In the genomic region with DNA sequence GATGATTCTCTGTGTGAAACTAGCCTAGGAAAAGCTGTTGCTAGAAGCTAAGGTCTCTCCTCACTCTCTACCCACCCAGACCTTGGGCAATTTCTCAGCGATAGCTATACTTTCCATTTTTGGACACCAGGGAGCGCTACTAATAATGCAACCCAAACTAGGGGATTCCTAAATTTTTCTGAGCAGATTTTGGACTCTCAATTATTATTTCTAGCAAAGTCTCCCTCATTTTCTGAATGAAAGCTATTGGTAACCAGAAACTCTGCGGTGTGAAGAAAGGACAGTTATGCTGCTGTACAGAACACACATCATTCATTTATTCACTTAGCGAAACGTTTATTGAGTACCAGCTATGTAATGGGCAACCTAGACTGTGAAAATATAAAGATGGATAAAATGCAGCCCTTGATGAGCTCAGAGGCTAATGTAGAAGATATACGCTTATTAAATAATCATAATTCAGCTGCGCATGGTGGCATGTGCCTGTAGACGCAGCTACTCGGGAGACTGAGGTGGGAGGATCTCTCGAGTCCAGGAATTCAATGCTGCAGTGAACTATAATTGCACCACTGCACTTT, we compare ENCODE assay signal across 7 cellular contexts. TPM values are rescaled to one million over a fixed set of nuclear protein-coding genes. Genes with fewer than 3 reads are reported as not detected.
DNase-seq lines count a peak whose midpoint lies in the region; ATAC-seq and TF ChIP-seq lines count a peak whose summit lies in the region.

No MANE protein-coding gene starts in this region.

- ATAC-seq in HG02885 (IDR thresholded peaks at IDR 0.05; ENCODE audit: poor library complexity, unreplicated experiment), result peak; percentile 55
- ATAC-seq in upper lobe of right lung, result peak; percentile 86

- TF ChIP-seq CTCF in Peyer's patch (IDR thresholded peaks at IDR 0.05) (peak; percentile 43 to 77 (median 72)), brain microvascular endothelial cell (IDR thresholded peaks at IDR 0.05; ENCODE audit: low read depth, low read length, missing control alignments) (peak; percentile 75), upper lobe of right lung (IDR thresholded peaks at IDR 0.05) (peak; percentile 78)

- DNase-seq in ELR (ENCODE audit: low read depth), result peak; percentile 69
- DNase-seq in Peyer's patch, result peak in 1 of 3 donors; percentile 62
- peak; percentile 40 for DNase-seq in brain microvascular endothelial cell
- DNase-seq in left kidney (ENCODE audit: low read depth, low spot score), result peak; percentile 68
- no peak for DNase-seq in upper lobe of right lung
- DNase-seq in occipital lobe (lab: John Stamatoyannopoulos, UW), result no peak

- in situ Hi-C loops in brain microvascular endothelial cell (cut with HindIII; ENCODE audit: low pct_ligation_motif_present, low sequenced_read_pairs), result loop anchor here (25.0 kb wide), 1 partner anchor 213 kb away; no protein-coding TSS in a partner anchor

- no peak for TF ChIP-seq POLR2A in Peyer's patch (IDR thresholded peaks at IDR 0.05)

- no peak overlapping the region for H3K4me3 ChIP-seq in Peyer's patch
- no peak overlapping the region for H3K4me3 ChIP-seq in brain microvascular endothelial cell (ENCODE audit: low read depth, low read length)
- H3K4me3 ChIP-seq in upper lobe of right lung, result no peak overlapping the region

- H3K36me3 ChIP-seq in Peyer's patch (no peaks in the 10 kb centered on the region), brain microvascular endothelial cell (replicated peaks) (no peaks in the 10 kb centered on the region), upper lobe of right lung (no peaks in the 10 kb centered on the region)

- H3K27ac ChIP-seq in Peyer's patch (no peak overlapping the region), brain microvascular endothelial cell (no peak overlapping the region), upper lobe of right lung (no peak overlapping the region)

- no peaks in the 10 kb centered on the region for H3K9me3 ChIP-seq in Peyer's patch
- no peaks in the 10 kb centered on the region for H3K9me3 ChIP-seq in upper lobe of right lung

- H3K4me1 ChIP-seq in Peyer's patch (peaks cover 0 to 12% (median 6%) of the 10 kb centered on the region in 4 donors), upper lobe of right lung (peaks cover 8% of the 10 kb centered on the region)

- intact Hi-C loops in upper lobe of right lung (cut with DNase I), result loop anchor here (5.0 kb wide), 1 partner anchor 223 kb away; no protein-coding TSS in a partner anchor

- no peaks in the 10 kb centered on the region for H3K27me3 ChIP-seq in Peyer's patch
- no peaks in the 10 kb centered on the region for H3K27me3 ChIP-seq in brain microvascular endothelial cell (replicated peaks)
- no peaks in the 10 kb centered on the region for H3K27me3 ChIP-seq in upper lobe of right lung

RNA-seq across cellular contexts. Expression of a gene that starts 6.1 kb away (rescaled TPM):
- 100 to 1,000 TPM in 1 of 4 donors, 10 to 100 TPM in 3; 36.3 to 158 (median 46.1) TPM for total RNA-seq in Peyer's patch
- 60.7 TPM for total RNA-seq in upper lobe of right lung
- total RNA-seq in occipital lobe, result 12.3 TPM

RNA-seq across cellular contexts. Expression of a gene that starts 8.6 kb away (rescaled TPM):
- total RNA-seq in Peyer's patch (10 to 100 TPM; 33.8 to 83.0 (median 67.0) TPM), upper lobe of right lung (65.6 TPM), occipital lobe (2.0 TPM)

RNA-seq across cellular contexts. Expression of a gene that starts 41.0 kb away (rescaled TPM):
- total RNA-seq in Peyer's patch (10 to 100 TPM in 3 of 4 donors, 1 to 10 TPM in 1; 9.1 to 67.2 (median 53.7) TPM), upper lobe of right lung (25.0 TPM), occipital lobe (9.4 TPM)

RNA-seq across cellular contexts. Expression of a gene that starts 52.0 kb away (rescaled TPM):
- total RNA-seq in Peyer's patch (100 to 1,000 TPM in 1 of 4 donors, 10 to 100 TPM in 3; 67.7 to 113 (median 86.8) TPM), upper lobe of right lung (80.5 TPM), occipital lobe (72.1 TPM)

Comparison
In these comparisons a context has a peak if more than half of its experiments do, and no peak if none do; other contexts are left out.
1. DNase-seq: peak in ELR (single experiment), brain microvascular endothelial cell (single experiment) and left kidney (single experiment); none in upper lobe of right lung (single experiment) and occipital lobe (single experiment).
2. RNA of a gene that starts 8.6 kb away (total RNA-seq): 33.8 to 83.0 TPM in Peyer's patch and 65.6 TPM in upper lobe of right lung (single experiment); 2.0 TPM in occipital lobe (single experiment); every median in the first group is over 10 times any median in the second.
3. Peak in every context shown above with its lines, with median percentiles within 50 percentile points of each other: CTCF ChIP-seq.